ENCODE assay signal across 1 cellular context in genomic region chr2:60821587-60822302, GRCh38.
TF ChIP-seq lines count a peak whose summit lies in the region.

No MANE protein-coding gene starts in this region.

TF ChIP-seq in GM12891, 5 proteins besides CTCF, POLR2A, EP300 and RAD21 (continued from another document):
- no peak for TF ChIP-seq SPI1 (IDR thresholded peaks at IDR 0.05; ENCODE audit: low read depth, low read length)
